ENCODE assay signal across 1 cellular context in the genomic region with DNA sequence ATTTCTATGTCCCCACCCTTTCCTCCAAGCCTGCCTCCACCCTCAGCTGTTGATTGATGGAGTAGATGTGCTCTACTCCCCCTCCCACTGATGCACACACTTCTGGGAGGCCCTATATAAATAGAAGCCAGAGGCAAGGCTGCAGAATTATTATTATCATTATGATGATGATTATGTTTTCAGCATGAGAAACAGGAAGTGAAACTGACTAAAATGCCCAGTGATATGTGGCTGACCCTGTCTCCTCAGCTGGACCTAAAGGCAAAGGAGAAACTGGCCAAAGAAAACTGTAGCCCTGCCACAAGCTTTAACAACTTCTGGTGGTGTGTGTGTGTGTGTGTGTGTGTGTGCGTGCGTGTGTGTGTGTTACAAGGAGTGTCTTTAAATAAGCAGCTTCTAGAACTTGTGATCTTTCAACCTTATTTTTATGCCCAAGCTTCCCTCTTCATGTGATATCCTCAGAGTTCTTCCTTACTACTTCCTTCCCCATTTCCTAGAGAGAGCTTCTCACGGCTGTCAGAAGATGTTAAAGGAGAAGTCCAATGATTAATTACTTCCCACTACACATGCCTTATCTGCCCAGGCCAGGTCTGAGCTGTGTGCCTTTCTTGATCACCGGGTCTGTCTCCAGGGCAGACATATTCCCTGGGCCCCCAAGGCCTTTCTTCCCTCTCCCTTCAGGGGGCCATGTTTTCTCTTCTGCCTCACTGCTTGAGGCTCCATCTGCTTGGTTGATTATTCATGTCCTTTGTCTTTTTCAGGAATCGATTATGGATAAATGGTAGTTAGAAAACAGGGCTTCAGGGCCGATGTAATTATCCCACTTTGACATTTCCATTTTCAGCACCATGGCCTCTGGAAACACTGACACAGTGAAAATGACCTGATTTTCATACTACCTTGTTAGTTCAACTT.
TF ChIP-seq lines count a peak whose summit lies in the region.

No MANE protein-coding gene starts in this region.

TF ChIP-seq in IMR-90, 13 proteins besides CTCF, POLR2A, EP300 and RAD21 (continued from another document):
- TF ChIP-seq ELK1 (IDR thresholded peaks at IDR 0.05; ENCODE audit: borderline replicate concordance, low read depth, low read length) (no peak), MAFK (IDR thresholded peaks at IDR 0.05; ENCODE audit: low read depth, low read length) (no peak), USF2 (IDR thresholded peaks at IDR 0.05; ENCODE audit: low read depth, low read length) (no peak)
